Comparison of ENCODE assay signal across 8 cellular contexts in the genomic region with DNA sequence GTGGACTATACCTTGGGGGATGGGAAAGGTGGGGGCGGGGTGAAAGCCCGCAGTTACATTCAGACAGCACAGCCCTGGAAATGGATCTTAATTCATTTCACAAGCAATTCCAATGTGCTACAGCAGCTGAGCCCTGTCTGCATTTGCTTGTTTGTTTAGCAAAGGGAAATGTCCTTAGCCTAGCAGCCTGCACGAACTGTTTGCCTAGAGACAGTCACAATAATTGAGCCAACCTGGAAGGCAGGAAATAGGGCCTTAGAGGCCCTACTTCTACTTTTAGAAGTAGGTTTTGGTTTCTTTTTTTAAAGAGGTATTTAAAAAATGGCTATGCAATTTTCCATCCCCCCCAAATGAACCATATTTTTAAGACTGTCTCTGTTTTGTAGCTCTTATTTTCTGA.
DNase-seq lines count a peak whose midpoint lies in the region; ATAC-seq and TF ChIP-seq lines count a peak whose summit lies in the region.

No MANE protein-coding gene starts in this region.

- no peaks in the 10 kb centered on the region for H3K27me3 ChIP-seq in parathyroid adenoma (ENCODE audit: control insufficient read depth, insufficient read depth, low read length)

- CTCF ChIA-PET in activated CD8-positive, alpha-beta T cell treated with anti-CD3 and anti-CD28 coated beads, Interleukin-2, amount 10 ng/mL, durations not matched to agents 7 days and 5 days (lab: Charles Lee): interaction anchor here (0.6 to 1.0 kb wide), 2 partner anchors 13 to 49 kb away, joined by 4 to 5 read pairs; no protein-coding TSS in a partner anchor

- H3K9me3 Mint-ChIP-seq in activated CD8-positive, alpha-beta T cell treated with anti-CD3 and anti-CD28 coated beads, Interleukin-2, amount 10 ng/mL, durations not matched to agents 7 days and 5 days (ENCODE audit: insufficient read depth): peaks cover 18% of the 10 kb centered on the region

- H3K27ac Mint-ChIP-seq in activated CD8-positive, alpha-beta T cell treated with anti-CD3 and anti-CD28 coated beads, Interleukin-2, amount 10 ng/mL, durations not matched to agents 7 days and 5 days: peak overlapping the region; percentile 85

- H3K36me3 ChIP-seq in parathyroid adenoma (ENCODE audit: control insufficient read depth, insufficient read depth, low read length): no peaks in the 10 kb centered on the region

- POLR2A ChIA-PET in activated CD8-positive, alpha-beta T cell treated with anti-CD3 and anti-CD28 coated beads, Interleukin-2, amount 10 ng/mL, durations not matched to agents 7 days and 5 days (lab: Charles Lee): no interaction called here

- no peak overlapping the region for H3K4me3 ChIP-seq in parathyroid adenoma (ENCODE audit: low read depth, low read length)

- H3K9me3 ChIP-seq in parathyroid adenoma (ENCODE audit: control insufficient read depth, low read length): no peaks in the 10 kb centered on the region

- no peak overlapping the region for H3K4me3 Mint-ChIP-seq in activated CD8-positive, alpha-beta T cell treated with anti-CD3 and anti-CD28 coated beads, Interleukin-2, amount 10 ng/mL, durations not matched to agents 7 days and 5 days

- peaks cover 24% of the 10 kb centered on the region for H3K4me1 Mint-ChIP-seq in activated CD8-positive, alpha-beta T cell treated with anti-CD3 and anti-CD28 coated beads, Interleukin-2, amount 10 ng/mL, durations not matched to agents 7 days and 5 days (ENCODE audit: low read depth)

- H3K4me2 ChIP-seq in parathyroid adenoma (ENCODE audit: low read length): no peak overlapping the region

- DNase-seq in DMS53 (lab: John Stamatoyannopoulos, UW) (peak; percentile 96), NCI-H446 treated with DMSO at 0.1 percent for 48 hours (lab: John Stamatoyannopoulos, UW) (no peak), OCI-M1 (lab: John Stamatoyannopoulos, UW) (no peak)
- peak; percentile 59 for DNase-seq in activated CD8-positive, alpha-beta T cell treated with anti-CD3 and anti-CD28 coated beads, Interleukin-2, amount 10 ng/mL, durations not matched to agents 7 days and 5 days
- no peak for DNase-seq in activated effector memory CD4-positive, alpha-beta T cell treated with Interleukin-2 at 50 U/mL for 16 hours

- peak; percentile 66 for ATAC-seq in GM19372 (IDR thresholded peaks at IDR 0.05; ENCODE audit: low read depth, unreplicated experiment)
- ATAC-seq in HG03521 (IDR thresholded peaks at IDR 0.05; ENCODE audit: unreplicated experiment): peak; percentile 84
- peak; percentile 93 for ATAC-seq in activated CD8-positive, alpha-beta T cell treated with anti-CD3 and anti-CD28 coated beads, Interleukin-2, amount 10 ng/mL, durations not matched to agents 7 days and 5 days

- H3K79me2 ChIP-seq in parathyroid adenoma: no peaks in the 10 kb centered on the region

- no peaks in the 10 kb centered on the region for H3K27me3 Mint-ChIP-seq in activated CD8-positive, alpha-beta T cell treated with anti-CD3 and anti-CD28 coated beads, Interleukin-2, amount 10 ng/mL, durations not matched to agents 7 days and 5 days (ENCODE audit: low read depth)

- peak overlapping the region; percentile 29 for H3K27ac ChIP-seq in parathyroid adenoma

- H2AFZ ChIP-seq in parathyroid adenoma: no peak overlapping the region

- no peak for TF ChIP-seq CTCF in parathyroid adenoma (IDR thresholded peaks at IDR 0.05)

- no peaks in the 10 kb centered on the region for H3K4me1 ChIP-seq in parathyroid adenoma

- peaks cover 34% of the 10 kb centered on the region for H3K36me3 Mint-ChIP-seq in activated CD8-positive, alpha-beta T cell treated with anti-CD3 and anti-CD28 coated beads, Interleukin-2, amount 10 ng/mL, durations not matched to agents 7 days and 5 days (ENCODE audit: low read depth)

- no peak overlapping the region for H3K9ac ChIP-seq in parathyroid adenoma

Comparison
In these comparisons a context has a peak if more than half of its experiments do, and no peak if none do; other contexts are left out.
1. DNase-seq: peak in DMS53 (single experiment) and activated CD8-positive, alpha-beta T cell treated with anti-CD3 and anti-CD28 coated beads, Interleukin-2, amount 10 ng/mL, durations not matched to agents 7 days and 5 days (single experiment); none in NCI-H446 treated with DMSO at 0.1 percent for 48 hours (single experiment), OCI-M1 (single experiment) and activated effector memory CD4-positive, alpha-beta T cell treated with Interleukin-2 at 50 U/mL for 16 hours (single experiment).
2. Peak in every context shown above with its lines, with median percentiles within 50 percentile points of each other: ATAC-seq.